In genomic region chr3:56222866-56223265, GRCh38 we compare ENCODE assay signal across 20 cellular contexts.
DNase-seq lines count a peak whose midpoint lies in the region; ATAC-seq and TF ChIP-seq lines count a peak whose summit lies in the region.
"Had no signal": no experiment of that assay in that cellular context is flagged by ENCODE, and none has a peak within 500 bp of the region (broad histone marks: within the 10 kb centered on the region; RNA-seq: fewer than 3 reads in every experiment).

No MANE protein-coding gene starts in this region.

- TF ChIP-seq POLR2A in testis (IDR thresholded peaks at IDR 0.05), result no peak

- WGBS in testis, 2 donors, result 26 to 36% methylated on average over 2 of the region's 2 CpGs

- H3K27ac ChIP-seq in SJCRH30 (no peak overlapping the region), testis (no peak overlapping the region)
- H3K27ac ChIP-seq: BLaER1, HL-60 had no signal

- H3K4me3 ChIP-seq in SJCRH30 (no peak overlapping the region), testis (no peak overlapping the region)
- H3K4me3 ChIP-seq: BLaER1, GM12878, GM23338, K562 had no signal

- intact Hi-C loops in testis (cut with DNase I; ENCODE audit: low total_unique reads), result no loop called here

- ATAC-seq in GM19455 (IDR thresholded peaks at IDR 0.05; ENCODE audit: unreplicated experiment), result no peak
- no peak for ATAC-seq in GM18517 (IDR thresholded peaks at IDR 0.05; ENCODE audit: unreplicated experiment)
- ATAC-seq: GM12878, GM23338, K562 had no signal

- TF ChIP-seq CTCF in testis (IDR thresholded peaks at IDR 0.05), result no peak

- H3K9me3 ChIP-seq in SJCRH30 (replicated peaks) (no peaks in the 10 kb centered on the region), testis (no peaks in the 10 kb centered on the region)
- H3K9me3 ChIP-seq: BLaER1 had no signal

- H3K27me3 ChIP-seq in SJCRH30 (no peaks in the 10 kb centered on the region), testis (no peaks in the 10 kb centered on the region)
- H3K27me3 ChIP-seq: BLaER1 had no signal

- no peaks in the 10 kb centered on the region for H3K36me3 ChIP-seq in SJCRH30
- no peaks in the 10 kb centered on the region for H3K36me3 ChIP-seq in testis (ENCODE audit: low read depth, missing control alignments)
- H3K36me3 ChIP-seq: BLaER1 had no signal

- H3K4me1 ChIP-seq in SJCRH30 (peaks cover 15% of the 10 kb centered on the region), testis (no peaks in the 10 kb centered on the region)
- H3K4me1 ChIP-seq: BLaER1 had no signal

- DNase-seq in SJCRH30 (peak; percentile 4 to 23), cerebellum (ENCODE audit: low spot score) (peak; percentile 10), pons (ENCODE audit: low spot score) (peak; percentile 32), testis (peak; percentile 38), DMS79 treated with DMSO at 0.1 percent for 48 hours (lab: John Stamatoyannopoulos, UW) (no peak), NCI-H1105 treated with DMSO at 0.1 percent for 48 hours (lab: John Stamatoyannopoulos, UW) (no peak)
- DNase-seq: ACHN; AML-193; CD4-positive, alpha-beta memory T cell; DMS153; DMS79; HCEC 1CT; IMR-90 had no signal

Comparison
In these comparisons a context has a peak if more than half of its experiments do, and no peak if none do; other contexts are left out.
1. DNase-seq: peak in SJCRH30 (2 of 2), cerebellum (single experiment), pons (single experiment) and testis (single experiment); none in DMS79 treated with DMSO at 0.1 percent for 48 hours (single experiment) and NCI-H1105 treated with DMSO at 0.1 percent for 48 hours (single experiment).